In the genomic region with DNA sequence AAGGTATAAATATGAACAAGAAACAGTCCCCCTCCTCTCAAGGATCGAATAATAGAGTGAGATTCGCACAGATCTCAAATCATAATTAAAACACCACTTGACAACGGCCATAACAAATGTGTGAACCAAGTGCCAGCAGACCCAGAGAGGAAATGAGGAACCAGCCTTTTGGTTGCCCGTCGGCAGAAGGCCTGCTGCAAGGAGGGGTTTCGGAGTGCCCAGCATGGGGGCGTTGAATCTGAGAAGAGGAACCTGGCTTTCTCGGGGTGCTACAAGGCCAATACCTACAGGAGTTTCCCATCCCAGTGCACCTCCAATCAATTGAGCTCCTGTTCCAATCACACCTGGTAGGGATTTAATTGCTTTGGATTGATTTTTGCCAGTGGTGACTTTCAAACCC, we compare ENCODE assay signal across 26 cellular contexts.
"Had no signal": no experiment of that assay in that cellular context is flagged by ENCODE, and none has a peak within 500 bp of the region (broad histone marks: within the 10 kb centered on the region; RNA-seq: fewer than 3 reads in every experiment).

No MANE protein-coding gene starts in this region.

- H3K4me3 ChIP-seq: K562 had no signal

- DNase-seq: Kasumi-1, MM.1S, NCI-H1092, NCI-H1105 treated with DMSO at 0.1 percent for 48 hours, NCI-H1417 treated with DMSO at 0.1 percent for 48 hours, NCI-H187, NCI-H2029, NCI-H2081 treated with DMSO at 0.1 percent for 48 hours, NCI-H2171, NCI-H226, NCI-H446, NCI-H510A, NCI-H524 treated with DMSO at 0.1 percent for 48 hours, NCI-H69, NCI-H774, PC-3, SHP77, SK-N-SH, SW 1271, T-cell had no signal

- H3K27ac Mint-ChIP-seq: IgD-negative memory B cell, T-cell had no signal

- H3K9me3 Mint-ChIP-seq: IgD-negative memory B cell, T-cell had no signal

- H3K36me3 Mint-ChIP-seq: T-cell had no signal

- H3K9me3 ChIP-seq: SK-N-SH had no signal

- H3K4me1 Mint-ChIP-seq: T-cell had no signal

- ATAC-seq: K562, Panc1, PC-3, T-cell had no signal

- H3K27ac ChIP-seq: HL-60, KMS-11, RWPE1 had no signal

- H3K4me3 Mint-ChIP-seq: IgD-negative memory B cell, T-cell had no signal
